29 cellular contexts compared by ENCODE assay signal in the genomic region with DNA sequence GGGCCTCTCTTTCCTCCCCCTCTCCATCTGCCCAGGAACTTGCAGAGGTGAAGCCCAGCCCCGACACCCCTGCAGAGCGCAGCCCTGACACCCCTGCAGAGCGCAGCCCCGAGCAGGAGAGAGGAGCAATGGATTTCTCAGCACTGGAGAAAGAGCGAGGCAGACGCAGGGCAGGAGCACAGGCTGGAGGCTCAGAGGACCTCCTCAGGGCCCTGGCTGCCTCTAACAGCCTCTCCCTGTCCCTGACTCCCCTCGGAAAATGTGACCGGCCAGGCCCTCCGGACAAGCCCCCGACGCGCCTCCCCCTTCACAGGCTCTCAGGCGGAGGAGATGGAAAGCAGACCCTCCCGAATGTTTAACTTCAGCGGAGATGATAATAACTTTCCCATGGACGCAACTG.
DNase-seq lines count a peak whose midpoint lies in the region; ATAC-seq and TF ChIP-seq lines count a peak whose summit lies in the region.
"Had no signal": no experiment of that assay in that cellular context is flagged by ENCODE, and none has a peak within 500 bp of the region (broad histone marks: within the 10 kb centered on the region; RNA-seq: fewer than 3 reads in every experiment).

No MANE protein-coding gene starts in this region.

- peak overlapping the region; percentile 17 for H3K27ac ChIP-seq in smooth muscle cell (ENCODE audit: low read depth)
- H3K27ac ChIP-seq: ascending aorta, Peyer's patch had no signal

- peaks cover 16% of the 10 kb centered on the region; the same call in 1 of the 2 replicates for H3K4me1 ChIP-seq in ES-I3 (ENCODE audit: insufficient read depth, low read length)
- H3K4me1 ChIP-seq in smooth muscle cell (ENCODE audit: low read depth) = peaks cover 7% of the 10 kb centered on the region
- H3K4me1 ChIP-seq: ascending aorta, Peyer's patch had no signal

- H3K27me3 ChIP-seq in smooth muscle cell (ENCODE audit: low read depth) = no peaks in the 10 kb centered on the region
- H3K27me3 ChIP-seq: ascending aorta, Peyer's patch had no signal

- H3F3A ChIP-seq in smooth muscle cell (ENCODE audit: low read depth) = peaks cover 12% of the 10 kb centered on the region

- H3K36me3 Mint-ChIP-seq in brain (no peaks in the 10 kb centered on the region), mesothelial cell of epicardium (no peaks in the 10 kb centered on the region)
- no peaks in the 10 kb centered on the region for H3K36me3 Mint-ChIP-seq in activated CD8-positive, alpha-beta memory T cell treated with anti-CD3 and anti-CD28 coated beads, Interleukin-2, amount 10 ng/mL, durations not matched to agents 7 days and 5 days
- H3K36me3 Mint-ChIP-seq: activated naive CD8-positive, alpha-beta T cell treated with anti-CD3 and anti-CD28 coated beads, Interleukin-2, amount 10 ng/mL, durations not matched to agents 7 days and 5 days; naive thymus-derived CD8-positive, alpha-beta T cell had no signal

- peaks cover 16% of the 10 kb centered on the region for H3K4me1 Mint-ChIP-seq in brain
- H3K4me1 Mint-ChIP-seq in mesothelial cell of epicardium = peaks cover 36% of the 10 kb centered on the region
- peaks cover 24% of the 10 kb centered on the region for H3K4me1 Mint-ChIP-seq in activated CD8-positive, alpha-beta memory T cell treated with anti-CD3 and anti-CD28 coated beads, Interleukin-2, amount 10 ng/mL, durations not matched to agents 7 days and 5 days

- peak overlapping the region; percentile 80 for H3K4me2 ChIP-seq in smooth muscle cell

- H3K27ac Mint-ChIP-seq in brain (peak overlapping the region in 3 of 5 experiments; percentile 26 to 95 (median 71)), mesothelial cell of epicardium (peak overlapping the region; percentile 88)
- H3K27ac Mint-ChIP-seq in activated CD8-positive, alpha-beta memory T cell treated with anti-CD3 and anti-CD28 coated beads, Interleukin-2, amount 10 ng/mL, durations not matched to agents 7 days and 5 days = no peak overlapping the region
- H3K27ac Mint-ChIP-seq: activated naive CD8-positive, alpha-beta T cell treated with anti-CD3 and anti-CD28 coated beads, Interleukin-2, amount 10 ng/mL, durations not matched to agents 7 days and 5 days; B cell; naive thymus-derived CD8-positive, alpha-beta T cell; stimulated activated naive CD8-positive, alpha-beta T cell treated with anti-CD3 and anti-CD28 coated beads, Interleukin-15, Interleukin-2, amounts not matched to agents 100 ng/mL and 50 ng/mL, for 24 hours had no signal

- H3K9ac ChIP-seq in ES-I3 (ENCODE audit: low read depth, low read length) (peak overlapping the region; percentile 29; the same call in 1 of the 2 replicates), smooth muscle cell (ENCODE audit: low read depth) (no peak overlapping the region)

- H3K27me3 Mint-ChIP-seq in brain = peaks cover 5% of the 10 kb centered on the region
- no peaks in the 10 kb centered on the region for H3K27me3 Mint-ChIP-seq in mesothelial cell of epicardium (ENCODE audit: low read depth)
- H3K27me3 Mint-ChIP-seq in activated CD8-positive, alpha-beta memory T cell treated with anti-CD3 and anti-CD28 coated beads, Interleukin-2, amount 10 ng/mL, durations not matched to agents 7 days and 5 days = peaks cover 14% of the 10 kb centered on the region
- H3K27me3 Mint-ChIP-seq: activated B cell treated with CpG ODN at 0.5 μM for 24 hours, B cell had no signal

- H3K9me3 ChIP-seq in ES-I3 (ENCODE audit: control insufficient read depth, insufficient read depth, low read length) = no peaks in the 10 kb centered on the region
- H3K9me3 ChIP-seq in smooth muscle cell (replicated peaks; ENCODE audit: low read depth) = no peaks in the 10 kb centered on the region
- H3K9me3 ChIP-seq: ascending aorta, Peyer's patch had no signal

- TF ChIP-seq CTCF in brain (conservative IDR thresholded peaks at IDR 0.05) = no peak
- no peak for TF ChIP-seq CTCF in mesothelial cell of epicardium (IDR thresholded peaks at IDR 0.05; ENCODE audit: unreplicated experiment)
- TF ChIP-seq CTCF in smooth muscle cell (IDR thresholded peaks at IDR 0.05; ENCODE audit: borderline replicate concordance, insufficient read depth, poor library complexity, severe bottlenecking) = no peak

- ATAC-seq in activated CD8-positive, alpha-beta memory T cell treated with anti-CD3 and anti-CD28 coated beads, Interleukin-2, amount 10 ng/mL, durations not matched to agents 7 days and 5 days = no peak
- ATAC-seq: activated T-cell treated with anti-CD3 and anti-CD28 coated beads, Interleukin-2, amount 50 U/mL, for 4 hours; effector memory CD8-positive, alpha-beta T cell; naive thymus-derived CD8-positive, alpha-beta T cell had no signal

- peak overlapping the region; percentile 71 for H2AFZ ChIP-seq in smooth muscle cell (ENCODE audit: low read depth)

- H3K36me3 ChIP-seq in ES-I3 (ENCODE audit: insufficient read depth, low read length) (no peaks in the 10 kb centered on the region), smooth muscle cell (ENCODE audit: low read depth) (no peaks in the 10 kb centered on the region)
- H3K36me3 ChIP-seq: ascending aorta, Peyer's patch had no signal

- CTCF ChIA-PET in activated CD8-positive, alpha-beta memory T cell treated with anti-CD3 and anti-CD28 coated beads, Interleukin-2, amount 10 ng/mL, durations not matched to agents 7 days and 5 days (lab: Charles Lee) = no interaction called here

- WGBS in smooth muscle cell (ENCODE audit: low lambda C conversion rate) = 31% methylated on average over 16 of the region's 16 CpGs

- DNase-seq in mesothelial cell of epicardium (ENCODE audit: low spot score in 2 of 2, unreplicated experiment in 2 of 2) = peak; percentile 27 to 39
- DNase-seq in smooth muscle cell (lab: John Stamatoyannopoulos, UW; ENCODE audit: unreplicated experiment) = peak; percentile 22
- no peak for DNase-seq in activated CD4-positive, CD25-positive, alpha-beta regulatory T cell treated with anti-CD3 and anti-CD28 coated beads, Interleukin-2, amount 50 U/mL, for 72 hours
- no peak for DNase-seq in inferior parietal cortex (ENCODE audit: extremely low spot score)
- DNase-seq in activated CD8-positive, alpha-beta memory T cell treated with anti-CD3 and anti-CD28 coated beads, Interleukin-2, amount 10 ng/mL, durations not matched to agents 7 days and 5 days = no peak
- DNase-seq: ACHN; activated B cell treated with CpG ODN at 0.5 μM for 24 hours; activated gamma-delta T cell; activated naive CD8-positive, alpha-beta T cell treated with anti-CD3 and anti-CD28 coated beads, Interleukin-2, amount 10 ng/mL, durations not matched to agents 7 days and 5 days; activated T-cell treated with anti-CD3 and anti-CD28 coated beads, Interleukin-2, amount 50 U/mL, for 4 hours; caudate nucleus; cortex of kidney; effector memory CD8-positive, alpha-beta T cell; GDM1; IMR-90; MV-4-11; naive thymus-derived CD8-positive, alpha-beta T cell; NCI-H1436; NCI-H446; NCI-H748 treated with DMSO at 0.1 percent for 48 hours; Peyer's patch; SHP77 treated with DMSO at 0.1 percent for 48 hours; stimulated activated CD4-positive, alpha-beta T cell treated with anti-CD3 and anti-CD28 coated beads, Interleukin-2, amount 100 ng/mL, for 24 hours; T-helper 9 cell had no signal

- no peaks in the 10 kb centered on the region for H3K79me2 ChIP-seq in smooth muscle cell (ENCODE audit: low read depth)

- peaks cover 0 to 12% (median 0%) of the 10 kb centered on the region in 5 experiments for H3K9me3 Mint-ChIP-seq in brain
- H3K9me3 Mint-ChIP-seq in mesothelial cell of epicardium = peaks cover 5% of the 10 kb centered on the region
- H3K9me3 Mint-ChIP-seq in activated CD8-positive, alpha-beta memory T cell treated with anti-CD3 and anti-CD28 coated beads, Interleukin-2, amount 10 ng/mL, durations not matched to agents 7 days and 5 days (ENCODE audit: low read depth) = no peaks in the 10 kb centered on the region
- H3K9me3 Mint-ChIP-seq: activated B cell treated with CpG ODN at 0.5 μM for 24 hours; activated naive CD8-positive, alpha-beta T cell treated with anti-CD3 and anti-CD28 coated beads, Interleukin-2, amount 10 ng/mL, durations not matched to agents 7 days and 5 days; activated T-cell treated with anti-CD3 and anti-CD28 coated beads, Interleukin-2, amount 50 U/mL, for 4 hours; effector memory CD8-positive, alpha-beta T cell; naive thymus-derived CD8-positive, alpha-beta T cell; stimulated activated naive CD8-positive, alpha-beta T cell treated with anti-CD3 and anti-CD28 coated beads, Interleukin-15, Interleukin-2, amounts not matched to agents 100 ng/mL and 50 ng/mL, for 24 hours had no signal

- H3K4me3 Mint-ChIP-seq in brain = peak overlapping the region in 2 of 5 experiments; percentile 44 to 66
- peak overlapping the region; percentile 28 for H3K4me3 Mint-ChIP-seq in mesothelial cell of epicardium
- H3K4me3 Mint-ChIP-seq in activated CD8-positive, alpha-beta memory T cell treated with anti-CD3 and anti-CD28 coated beads, Interleukin-2, amount 10 ng/mL, durations not matched to agents 7 days and 5 days = no peak overlapping the region
- H3K4me3 Mint-ChIP-seq: activated B cell treated with CpG ODN at 0.5 μM for 24 hours; activated naive CD8-positive, alpha-beta T cell treated with anti-CD3 and anti-CD28 coated beads, Interleukin-2, amount 10 ng/mL, durations not matched to agents 7 days and 5 days; activated T-cell treated with anti-CD3 and anti-CD28 coated beads, Interleukin-2, amount 50 U/mL, for 4 hours; B cell; naive thymus-derived CD8-positive, alpha-beta T cell; stimulated activated naive CD8-positive, alpha-beta T cell treated with anti-CD3 and anti-CD28 coated beads, Interleukin-15, Interleukin-2, amounts not matched to agents 100 ng/mL and 50 ng/mL, for 24 hours had no signal

- H4K20me1 ChIP-seq in smooth muscle cell (ENCODE audit: low read depth) = no peaks in the 10 kb centered on the region

- no peak overlapping the region for H3K4me3 ChIP-seq in smooth muscle cell
- H3K4me3 ChIP-seq: ascending aorta, Peyer's patch had no signal

Comparison
In these comparisons a context has a peak if more than half of its experiments do, and no peak if none do; other contexts are left out.
1. DNase-seq: peak in mesothelial cell of epicardium (2 of 2) and smooth muscle cell (single experiment); none in activated CD4-positive, CD25-positive, alpha-beta regulatory T cell treated with anti-CD3 and anti-CD28 coated beads, Interleukin-2, amount 50 U/mL, for 72 hours (single experiment), inferior parietal cortex (single experiment) and activated CD8-positive, alpha-beta memory T cell treated with anti-CD3 and anti-CD28 coated beads, Interleukin-2, amount 10 ng/mL, durations not matched to agents 7 days and 5 days (single experiment).